In the genomic region with DNA sequence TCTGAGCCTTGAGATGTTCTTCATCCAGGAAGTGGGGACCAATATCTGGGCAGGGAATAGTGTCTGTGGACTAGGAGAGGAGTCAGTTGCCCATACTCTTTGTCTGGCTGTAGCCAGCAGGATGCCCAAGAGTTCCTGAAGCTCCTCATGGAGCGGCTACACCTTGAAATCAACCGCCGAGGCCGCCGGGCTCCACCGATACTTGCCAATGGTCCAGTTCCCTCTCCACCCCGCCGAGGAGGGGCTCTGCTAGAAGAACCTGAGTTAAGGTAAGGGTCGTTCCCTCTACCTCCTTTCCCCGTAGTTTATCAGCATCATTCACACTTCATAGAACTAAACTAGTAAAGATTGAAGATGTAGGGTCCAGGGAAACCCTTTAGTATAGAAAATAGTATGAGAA, we compare ENCODE assay signal across 22 cellular contexts. TPM values are rescaled to one million over a fixed set of nuclear protein-coding genes. Genes with fewer than 3 reads are reported as not detected.
DNase-seq lines count a peak whose midpoint lies in the region; ATAC-seq and TF ChIP-seq lines count a peak whose summit lies in the region.
"Had no signal": no experiment of that assay in that cellular context is flagged by ENCODE, and none has a peak within 500 bp of the region (broad histone marks: within the 10 kb centered on the region; RNA-seq: fewer than 3 reads in every experiment).

No MANE protein-coding gene starts in this region.

- H3K4me3 ChIP-seq in Loucy (ENCODE audit: low read length, poor library complexity, severe bottlenecking) (no peak overlapping the region), esophagus muscularis mucosa (no peak overlapping the region), spleen (no peak overlapping the region), thyroid gland (replicated peaks in 1 of 3) (no peak overlapping the region)
- H3K4me3 ChIP-seq: body of pancreas, coronary artery, left lung, MG63, mucosa of descending colon, suprapubic skin had no signal

- WGBS in esophagus muscularis mucosa: 90% methylated on average over 10 of the region's 10 CpGs
- WGBS in spleen, 5 donors: 94 to 97% (median 95%) methylated on average over 10 of the region's 10 CpGs
- 93 to 95% methylated on average over 10 of the region's 10 CpGs for WGBS in thyroid gland, 2 donors

- H3K27ac Mint-ChIP-seq in activated naive CD4-positive, alpha-beta T cell treated with anti-CD3 and anti-CD28 coated beads, Interleukin-2, amount 50 U/mL, for 72 hours: peak overlapping the region; percentile 0 to 92
- H3K27ac Mint-ChIP-seq in activated naive CD4-positive, alpha-beta T cell treated with anti-CD3 and anti-CD28 coated beads, Interleukin-2, amount 10 ng/mL, durations not matched to agents 7 days and 5 days: no peak overlapping the region

- H3K9ac ChIP-seq in Loucy (ENCODE audit: low read depth, low read length, poor library complexity, severe bottlenecking): peak overlapping the region; percentile 92

- no peak for TF ChIP-seq EP300 in esophagus muscularis mucosa (IDR thresholded peaks at IDR 0.05)

- peaks cover 60% of the 10 kb centered on the region for H3K4me1 Mint-ChIP-seq in activated naive CD4-positive, alpha-beta T cell treated with anti-CD3 and anti-CD28 coated beads, Interleukin-2, amount 10 ng/mL, durations not matched to agents 7 days and 5 days

- H3K9me2 ChIP-seq in Loucy (replicated peaks; ENCODE audit: low read depth, low read length): no peaks in the 10 kb centered on the region

- H3K9me3 ChIP-seq in Loucy (ENCODE audit: insufficient read depth, low read depth, low read length): no peaks in the 10 kb centered on the region
- H3K9me3 ChIP-seq in esophagus muscularis mucosa: no peaks in the 10 kb centered on the region
- H3K9me3 ChIP-seq in spleen: no peaks in the 10 kb centered on the region
- no peaks in the 10 kb centered on the region for H3K9me3 ChIP-seq in thyroid gland
- H3K9me3 ChIP-seq: body of pancreas, left lung, MG63, mucosa of descending colon, suprapubic skin had no signal

- no peaks in the 10 kb centered on the region for H3F3A ChIP-seq in Loucy (ENCODE audit: low read depth)

- ATAC-seq in activated naive CD4-positive, alpha-beta T cell treated with anti-CD3 and anti-CD28 coated beads, Interleukin-2, amount 50 U/mL, for 72 hours: no peak
- no peak for ATAC-seq in HG02571 (IDR thresholded peaks at IDR 0.05; ENCODE audit: unreplicated experiment)
- ATAC-seq: body of pancreas, left lung, mucosa of descending colon had no signal

- intact Hi-C loops in esophagus muscularis mucosa (cut with DNase I) (no loop called here), spleen (cut with DNase I; ENCODE audit: low total_unique reads) (no loop called here), thyroid gland (cut with DNase I) (no loop called here)

- no peaks in the 10 kb centered on the region for H3K9me3 Mint-ChIP-seq in activated naive CD4-positive, alpha-beta T cell treated with anti-CD3 and anti-CD28 coated beads, Interleukin-2, amount 50 U/mL, for 72 hours
- H3K9me3 Mint-ChIP-seq in activated naive CD4-positive, alpha-beta T cell treated with anti-CD3 and anti-CD28 coated beads, Interleukin-2, amount 10 ng/mL, durations not matched to agents 7 days and 5 days: no peaks in the 10 kb centered on the region

- TF ChIP-seq POLR2A in esophagus muscularis mucosa (IDR thresholded peaks at IDR 0.05; ENCODE audit: low read depth): no peak
- no peak for TF ChIP-seq POLR2A in spleen (IDR thresholded peaks at IDR 0.05)
- no peak for TF ChIP-seq POLR2A in thyroid gland (IDR thresholded peaks at IDR 0.05)

- H3K27me3 ChIP-seq in Loucy (ENCODE audit: insufficient read depth, low read length, poor library complexity, severe bottlenecking) (no peaks in the 10 kb centered on the region), esophagus muscularis mucosa (peaks cover 0 to 3% (median 0%) of the 10 kb centered on the region in 4 donors), spleen (replicated peaks in 1 of 7) (no peaks in the 10 kb centered on the region), thyroid gland (no peaks in the 10 kb centered on the region)
- H3K27me3 ChIP-seq: body of pancreas, left lung, MG63, suprapubic skin had no signal

- H3K4me1 ChIP-seq in Loucy (ENCODE audit: insufficient read depth, low read length, poor library complexity, severe bottlenecking) (peaks cover 36% of the 10 kb centered on the region), esophagus muscularis mucosa (peaks cover 44 to 65% (median 58%) of the 10 kb centered on the region in 4 donors), spleen (peaks cover 30 to 80% (median 60%) of the 10 kb centered on the region in 6 donors), thyroid gland (peaks cover 18 to 35% of the 10 kb centered on the region in 2 donors)

- no peaks in the 10 kb centered on the region for H4K20me1 ChIP-seq in Loucy (ENCODE audit: insufficient read depth, low read length, poor library complexity, severe bottlenecking)

- H3K4me3 Mint-ChIP-seq in activated naive CD4-positive, alpha-beta T cell treated with anti-CD3 and anti-CD28 coated beads, Interleukin-2, amount 10 ng/mL, durations not matched to agents 7 days and 5 days: no peak overlapping the region

- no peaks in the 10 kb centered on the region for H3K27me3 Mint-ChIP-seq in activated naive CD4-positive, alpha-beta T cell treated with anti-CD3 and anti-CD28 coated beads, Interleukin-2, amount 10 ng/mL, durations not matched to agents 7 days and 5 days

- H2AFZ ChIP-seq in Loucy (ENCODE audit: low read length): no peak overlapping the region

- CTCF ChIA-PET in activated naive CD4-positive, alpha-beta T cell treated with anti-CD3 and anti-CD28 coated beads, Interleukin-2, amount 10 ng/mL, durations not matched to agents 7 days and 5 days (lab: Charles Lee): no interaction called here

- peaks cover 9% of the 10 kb centered on the region; the same call in 1 of the 2 replicates for H3K36me3 ChIP-seq in Loucy (ENCODE audit: insufficient read depth, low read length)
- peaks cover under 1 to 54% (median 37%) of the 10 kb centered on the region in 4 donors for H3K36me3 ChIP-seq in esophagus muscularis mucosa
- peaks cover 0 to 57% (median 28%) of the 10 kb centered on the region in 6 donors for H3K36me3 ChIP-seq in spleen
- peaks cover 0 to 5% of the 10 kb centered on the region in 2 donors for H3K36me3 ChIP-seq in thyroid gland

- peaks cover 0 to 12% of the 10 kb centered on the region in 2 donors for H3K36me3 Mint-ChIP-seq in activated naive CD4-positive, alpha-beta T cell treated with anti-CD3 and anti-CD28 coated beads, Interleukin-2, amount 50 U/mL, for 72 hours
- peaks cover 42% of the 10 kb centered on the region for H3K36me3 Mint-ChIP-seq in activated naive CD4-positive, alpha-beta T cell treated with anti-CD3 and anti-CD28 coated beads, Interleukin-2, amount 10 ng/mL, durations not matched to agents 7 days and 5 days

- DNase-seq in activated naive CD4-positive, alpha-beta T cell treated with anti-CD3 and anti-CD28 coated beads, Interleukin-2, amount 50 U/mL, for 72 hours (ENCODE audit: low spot score in 2 of 2): no peak
- no peak for DNase-seq in activated naive CD4-positive, alpha-beta T cell treated with anti-CD3 and anti-CD28 coated beads, Interleukin-2, amount 10 ng/mL, durations not matched to agents 7 days and 5 days
- DNase-seq in esophagus muscularis mucosa (ENCODE audit: extremely low spot score): peak; percentile 83
- DNase-seq in spleen: peak; percentile 69
- no peak for DNase-seq in foreskin melanocyte
- no peak for DNase-seq in thyroid gland
- DNase-seq: activated CD4-positive, alpha-beta T cell treated with anti-CD3 and anti-CD28 coated beads for 1 hour; activated naive CD4-positive, alpha-beta T cell treated with Interleukin-2 at 50 U/mL for 16 hours; body of pancreas; DMS79 treated with DMSO at 0.1 percent for 48 hours; left lung; MG63; mucosa of descending colon; NCI-H1436 treated with DMSO at 0.1 percent for 48 hours; NCI-H2171; occipital lobe; stimulated activated CD4-positive, alpha-beta T cell treated with anti-CD3 and anti-CD28 coated beads, Interleukin-12 subunit alpha, Interleukin-12 subunit beta, amount 100 ng/mL, for 4 hours had no signal

- peaks cover 26% of the 10 kb centered on the region for H3K79me2 ChIP-seq in Loucy (ENCODE audit: insufficient read depth, low read length)

- TF ChIP-seq CTCF in Loucy (conservative IDR thresholded peaks at IDR 0.05; ENCODE audit: low read length) (no peak), esophagus muscularis mucosa (IDR thresholded peaks at IDR 0.05) (no peak), spleen (IDR thresholded peaks at IDR 0.05 in 8 of 11, conservative IDR thresholded peaks at IDR 0.05 in 3 of 11) (no peak), thyroid gland (IDR thresholded peaks at IDR 0.05) (no peak)

- H3K4me2 ChIP-seq in Loucy (ENCODE audit: low read depth, low read length, poor library complexity, severe bottlenecking): peak overlapping the region; percentile 80

- H3K27ac ChIP-seq in esophagus muscularis mucosa (replicated peaks in 1 of 4) (no peak overlapping the region), spleen (no peak overlapping the region), thyroid gland (no peak overlapping the region)
- H3K27ac ChIP-seq: body of pancreas, coronary artery, HL-60, left lung, suprapubic skin had no signal

RNA-seq across cellular contexts. Expression of a gene that starts 3.4 kb away (rescaled TPM):
- total RNA-seq in activated naive CD4-positive, alpha-beta T cell treated with anti-CD3 and anti-CD28 coated beads, Interleukin-2, amount 50 U/mL, for 72 hours: 10 to 100 TPM; 28.2 to 41.0 TPM
- total RNA-seq in esophagus muscularis mucosa: 10 to 100 TPM; 12.8 to 22.1 (median 15.8) TPM
- 10 to 100 TPM; 25.5 to 41.3 (median 35.6) TPM for total RNA-seq in spleen
- polyA plus RNA-seq in spleen: 10 to 100 TPM; 33.5 to 74.7 (median 44.5) TPM
- total RNA-seq in thyroid gland: 10 to 100 TPM; 12.6 to 30.0 (median 21.8) TPM

RNA-seq across cellular contexts. Expression of a gene that starts 3.5 kb away (rescaled TPM):
- total RNA-seq in activated naive CD4-positive, alpha-beta T cell treated with anti-CD3 and anti-CD28 coated beads, Interleukin-2, amount 50 U/mL, for 72 hours: 10 to 100 TPM; 30.3 to 60.3 TPM
- total RNA-seq in esophagus muscularis mucosa (10 to 100 TPM; 13.3 to 25.3 (median 16.3) TPM), spleen (10 to 100 TPM; 25.3 to 33.0 (median 29.4) TPM), thyroid gland (10 to 100 TPM; 21.2 to 27.6 (median 23.0) TPM)
- polyA plus RNA-seq in spleen: 10 to 100 TPM; 17.9 to 26.1 (median 24.4) TPM

RNA-seq across cellular contexts. Expression of a gene that starts 9.0 kb away (rescaled TPM):
- 100 to 1,000 TPM in 1 of 2 donors, 10 to 100 TPM in 1; 95.8 to 239 TPM for total RNA-seq in activated naive CD4-positive, alpha-beta T cell treated with anti-CD3 and anti-CD28 coated beads, Interleukin-2, amount 50 U/mL, for 72 hours
- 10 to 100 TPM; 62.8 to 86.1 (median 71.6) TPM for total RNA-seq in esophagus muscularis mucosa
- 10 to 100 TPM; 62.8 to 76.3 (median 71.2) TPM for total RNA-seq in spleen
- polyA plus RNA-seq in spleen: 100 to 1,000 TPM; 114 to 130 (median 119) TPM
- 10 to 100 TPM; 37.6 to 90.4 (median 62.1) TPM for total RNA-seq in thyroid gland

RNA-seq across cellular contexts. Expression of a gene that starts 14.5 kb away (rescaled TPM):
- 10 to 100 TPM; 39.0 to 92.4 TPM for total RNA-seq in activated naive CD4-positive, alpha-beta T cell treated with anti-CD3 and anti-CD28 coated beads, Interleukin-2, amount 50 U/mL, for 72 hours
- total RNA-seq in esophagus muscularis mucosa (10 to 100 TPM; 14.1 to 26.5 (median 21.8) TPM), spleen (10 to 100 TPM; 29.2 to 52.8 (median 35.6) TPM), thyroid gland (10 to 100 TPM; 24.1 to 34.0 (median 29.2) TPM)
- polyA plus RNA-seq in spleen: 10 to 100 TPM; 21.0 to 41.3 (median 31.8) TPM

RNA-seq across cellular contexts. Expression of a gene that starts 30.3 kb away (rescaled TPM):
- 10 to 100 TPM; 40.1 to 41.8 TPM for total RNA-seq in activated naive CD4-positive, alpha-beta T cell treated with anti-CD3 and anti-CD28 coated beads, Interleukin-2, amount 50 U/mL, for 72 hours
- total RNA-seq in esophagus muscularis mucosa (10 to 100 TPM; 37.0 to 82.5 (median 47.7) TPM), spleen (10 to 100 TPM; 28.7 to 49.1 (median 38.2) TPM), thyroid gland (10 to 100 TPM; 27.5 to 34.6 (median 31.1) TPM)
- 10 to 100 TPM; 15.9 to 18.5 (median 17.7) TPM for polyA plus RNA-seq in spleen

Comparison
In these comparisons a context has a peak if more than half of its experiments do, and no peak if none do; other contexts are left out.
1. DNase-seq: peak in esophagus muscularis mucosa (single experiment) and spleen (single experiment); none in activated naive CD4-positive, alpha-beta T cell treated with anti-CD3 and anti-CD28 coated beads, Interleukin-2, amount 50 U/mL, for 72 hours (0 of 2), activated naive CD4-positive, alpha-beta T cell treated with anti-CD3 and anti-CD28 coated beads, Interleukin-2, amount 10 ng/mL, durations not matched to agents 7 days and 5 days (single experiment), foreskin melanocyte (single experiment) and thyroid gland (0 of 2).